ENCODE assay signal across 5 cellular contexts in genomic region chr6:70900061-70900460, GRCh38. TPM values are rescaled to one million over a fixed set of nuclear protein-coding genes. Genes with fewer than 3 reads are reported as not detected.
"Had no signal": no experiment of that assay in that cellular context is flagged by ENCODE, and none has a peak within 500 bp of the region (broad histone marks: within the 10 kb centered on the region; RNA-seq: fewer than 3 reads in every experiment).

No MANE protein-coding gene starts in this region.

- H2AFZ ChIP-seq: GM23338 had no signal

- H3K4me3 ChIP-seq: GM23338 had no signal

- H3K4me2 ChIP-seq: GM23338 had no signal

- DNase-seq: H9, HCEC 1CT, IMR-90 had no signal

- ATAC-seq: GM23338 had no signal

RNA-seq across cellular contexts. Expression of gene B3GAT2, which starts 56.8 kb away (rescaled TPM):
- total RNA-seq: HT-29, IMR-90 had no signal
